12 cellular contexts compared by ENCODE assay signal in the genomic region with DNA sequence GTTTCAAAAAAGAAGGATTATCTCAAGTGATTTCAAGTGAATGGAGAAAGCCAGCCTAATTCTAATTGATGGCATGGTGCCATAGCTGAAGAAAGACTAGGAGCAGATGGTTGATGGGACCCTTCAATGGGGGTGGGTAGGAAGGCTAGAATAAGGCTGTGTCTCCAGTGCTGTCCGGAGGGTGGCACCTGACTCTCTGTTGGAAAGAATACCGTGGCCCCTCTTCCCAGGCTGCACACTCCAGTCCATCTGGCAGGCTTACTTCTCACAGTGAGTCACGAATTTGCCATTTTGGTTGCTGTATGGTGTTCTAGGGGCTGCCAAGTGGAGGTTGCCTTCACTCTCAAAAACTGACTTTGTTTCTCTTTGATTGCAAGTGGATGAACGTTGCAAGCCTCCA. TPM values are rescaled to one million over a fixed set of nuclear protein-coding genes. Genes with fewer than 3 reads are reported as not detected.
"Had no signal": no experiment of that assay in that cellular context is flagged by ENCODE, and none has a peak within 500 bp of the region (broad histone marks: within the 10 kb centered on the region; RNA-seq: fewer than 3 reads in every experiment).

No MANE protein-coding gene starts in this region.

- H3K27ac Mint-ChIP-seq: activated naive CD4-positive, alpha-beta T cell treated with anti-CD3 and anti-CD28 coated beads, Interleukin-2, amount 50 U/mL, for 24 hours; natural killer cell treated with Interleukin-12 subunit alpha and Interleukin-12 subunit beta and Interleukin-15 and Interleukin-18, amount 100 ng/mL, for 72 hours; progenitor cell of endocrine pancreas had no signal

- DNase-seq: activated T-cell treated with anti-CD3 and anti-CD28 coated beads, Interleukin-2, amount 50 U/mL, for 1 hour; central memory CD4-positive, alpha-beta T cell; cortex of kidney; effector memory CD4-positive, alpha-beta T cell; left lung; right cardiac atrium; small intestine had no signal

- H3K4me3 Mint-ChIP-seq: activated naive CD4-positive, alpha-beta T cell treated with anti-CD3 and anti-CD28 coated beads, Interleukin-2, amount 50 U/mL, for 24 hours; natural killer cell treated with Interleukin-12 subunit alpha and Interleukin-12 subunit beta and Interleukin-15 and Interleukin-18, amount 100 ng/mL, for 72 hours had no signal

- H3K27ac ChIP-seq: gastroesophageal sphincter, left lung had no signal

- H3K4me1 Mint-ChIP-seq: activated naive CD4-positive, alpha-beta T cell treated with anti-CD3 and anti-CD28 coated beads, Interleukin-2, amount 50 U/mL, for 24 hours had no signal

- H3K36me3 ChIP-seq: gastroesophageal sphincter, left lung had no signal

- H3K4me3 ChIP-seq: gastroesophageal sphincter, left lung had no signal

- H3K9me3 Mint-ChIP-seq: activated naive CD4-positive, alpha-beta T cell treated with anti-CD3 and anti-CD28 coated beads, Interleukin-2, amount 50 U/mL, for 24 hours; natural killer cell treated with Interleukin-12 subunit alpha and Interleukin-12 subunit beta and Interleukin-15 and Interleukin-18, amount 100 ng/mL, for 72 hours had no signal

- H3K9me3 ChIP-seq: left lung had no signal

- ATAC-seq: activated CD4-positive, CD25-positive, alpha-beta regulatory T cell treated with anti-CD3 and anti-CD28 coated beads, Interleukin-2, amount 50 U/mL, for 24 hours; gastroesophageal sphincter; left lung; natural killer cell treated with Interleukin-12 subunit alpha and Interleukin-12 subunit beta and Interleukin-15 and Interleukin-18, amount 100 ng/mL, for 72 hours; right cardiac atrium had no signal

- H3K36me3 Mint-ChIP-seq: activated naive CD4-positive, alpha-beta T cell treated with anti-CD3 and anti-CD28 coated beads, Interleukin-2, amount 50 U/mL, for 24 hours; natural killer cell treated with Interleukin-12 subunit alpha and Interleukin-12 subunit beta and Interleukin-15 and Interleukin-18, amount 100 ng/mL, for 72 hours had no signal

RNA-seq across cellular contexts. Expression of a gene that starts 51.0 kb away (rescaled TPM):
- total RNA-seq: left lung; natural killer cell treated with Interleukin-12 subunit alpha and Interleukin-12 subunit beta and Interleukin-15 and Interleukin-18, amount 100 ng/mL, for 72 hours; progenitor cell of endocrine pancreas; right cardiac atrium had no signal
